ENCODE assay signal across 1 cellular context in the genomic region with DNA sequence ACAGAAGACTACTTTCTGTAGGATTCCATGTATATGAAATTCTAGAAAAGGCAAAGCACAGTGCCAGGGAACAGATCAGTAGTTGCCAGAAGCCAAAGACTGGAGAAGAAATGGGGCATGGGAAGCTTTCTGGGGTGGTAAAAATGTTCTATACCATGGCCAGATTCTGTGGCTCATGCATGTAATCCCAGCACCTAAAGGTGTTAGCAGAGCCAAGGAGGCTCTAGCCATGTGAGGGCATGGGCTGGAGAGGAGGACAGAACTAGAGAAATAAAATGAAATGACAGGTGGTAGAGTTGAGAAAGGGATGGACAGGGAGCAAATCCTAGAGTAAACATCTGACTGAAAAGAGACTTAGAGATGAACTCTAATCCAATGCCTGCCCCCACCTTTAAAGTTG.
TF ChIP-seq lines count a peak whose summit lies in the region.

No MANE protein-coding gene starts in this region.

TF ChIP-seq in GM23338, 12 proteins besides CTCF, POLR2A, EP300 and RAD21 (continued from another document):
- TF ChIP-seq STAT1 (IDR thresholded peaks at IDR 0.05; ENCODE audit: unreplicated experiment) (no peak), JUNB (IDR thresholded peaks at IDR 0.05; ENCODE audit: unreplicated experiment) (no peak), ZNF114 (CRISPR knock-in tag; IDR thresholded peaks at IDR 0.05) (no peak), EZH2phosphoT487 (IDR thresholded peaks at IDR 0.05; ENCODE audit: unreplicated experiment) (no peak), EZH2 (IDR thresholded peaks at IDR 0.05; ENCODE audit: low read depth, unreplicated experiment) (no peak), NANOG (IDR thresholded peaks at IDR 0.05; ENCODE audit: borderline replicate concordance) (no peak), ZNF331 (CRISPR knock-in tag; IDR thresholded peaks at IDR 0.05; ENCODE audit: low read depth) (no peak)
- TF ChIP-seq, protein P1, sequence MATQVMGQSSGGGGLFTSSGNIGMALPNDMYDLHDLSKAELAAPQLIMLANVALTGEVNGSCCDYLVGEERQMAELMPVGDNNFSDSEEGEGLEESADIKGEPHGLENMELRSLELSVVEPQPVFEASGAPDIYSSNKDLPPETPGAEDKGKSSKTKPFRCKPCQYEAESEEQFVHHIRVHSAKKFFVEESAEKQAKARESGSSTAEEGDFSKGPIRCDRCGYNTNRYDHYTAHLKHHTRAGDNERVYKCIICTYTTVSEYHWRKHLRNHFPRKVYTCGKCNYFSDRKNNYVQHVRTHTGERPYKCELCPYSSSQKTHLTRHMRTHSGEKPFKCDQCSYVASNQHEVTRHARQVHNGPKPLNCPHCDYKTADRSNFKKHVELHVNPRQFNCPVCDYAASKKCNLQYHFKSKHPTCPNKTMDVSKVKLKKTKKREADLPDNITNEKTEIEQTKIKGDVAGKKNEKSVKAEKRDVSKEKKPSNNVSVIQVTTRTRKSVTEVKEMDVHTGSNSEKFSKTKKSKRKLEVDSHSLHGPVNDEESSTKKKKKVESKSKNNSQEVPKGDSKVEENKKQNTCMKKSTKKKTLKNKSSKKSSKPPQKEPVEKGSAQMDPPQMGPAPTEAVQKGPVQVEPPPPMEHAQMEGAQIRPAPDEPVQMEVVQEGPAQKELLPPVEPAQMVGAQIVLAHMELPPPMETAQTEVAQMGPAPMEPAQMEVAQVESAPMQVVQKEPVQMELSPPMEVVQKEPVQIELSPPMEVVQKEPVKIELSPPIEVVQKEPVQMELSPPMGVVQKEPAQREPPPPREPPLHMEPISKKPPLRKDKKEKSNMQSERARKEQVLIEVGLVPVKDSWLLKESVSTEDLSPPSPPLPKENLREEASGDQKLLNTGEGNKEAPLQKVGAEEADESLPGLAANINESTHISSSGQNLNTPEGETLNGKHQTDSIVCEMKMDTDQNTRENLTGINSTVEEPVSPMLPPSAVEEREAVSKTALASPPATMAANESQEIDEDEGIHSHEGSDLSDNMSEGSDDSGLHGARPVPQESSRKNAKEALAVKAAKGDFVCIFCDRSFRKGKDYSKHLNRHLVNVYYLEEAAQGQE (IDR thresholded peaks at IDR 0.05; ENCODE audit: unreplicated experiment), result no peak
- TF ChIP-seq, protein P2, sequence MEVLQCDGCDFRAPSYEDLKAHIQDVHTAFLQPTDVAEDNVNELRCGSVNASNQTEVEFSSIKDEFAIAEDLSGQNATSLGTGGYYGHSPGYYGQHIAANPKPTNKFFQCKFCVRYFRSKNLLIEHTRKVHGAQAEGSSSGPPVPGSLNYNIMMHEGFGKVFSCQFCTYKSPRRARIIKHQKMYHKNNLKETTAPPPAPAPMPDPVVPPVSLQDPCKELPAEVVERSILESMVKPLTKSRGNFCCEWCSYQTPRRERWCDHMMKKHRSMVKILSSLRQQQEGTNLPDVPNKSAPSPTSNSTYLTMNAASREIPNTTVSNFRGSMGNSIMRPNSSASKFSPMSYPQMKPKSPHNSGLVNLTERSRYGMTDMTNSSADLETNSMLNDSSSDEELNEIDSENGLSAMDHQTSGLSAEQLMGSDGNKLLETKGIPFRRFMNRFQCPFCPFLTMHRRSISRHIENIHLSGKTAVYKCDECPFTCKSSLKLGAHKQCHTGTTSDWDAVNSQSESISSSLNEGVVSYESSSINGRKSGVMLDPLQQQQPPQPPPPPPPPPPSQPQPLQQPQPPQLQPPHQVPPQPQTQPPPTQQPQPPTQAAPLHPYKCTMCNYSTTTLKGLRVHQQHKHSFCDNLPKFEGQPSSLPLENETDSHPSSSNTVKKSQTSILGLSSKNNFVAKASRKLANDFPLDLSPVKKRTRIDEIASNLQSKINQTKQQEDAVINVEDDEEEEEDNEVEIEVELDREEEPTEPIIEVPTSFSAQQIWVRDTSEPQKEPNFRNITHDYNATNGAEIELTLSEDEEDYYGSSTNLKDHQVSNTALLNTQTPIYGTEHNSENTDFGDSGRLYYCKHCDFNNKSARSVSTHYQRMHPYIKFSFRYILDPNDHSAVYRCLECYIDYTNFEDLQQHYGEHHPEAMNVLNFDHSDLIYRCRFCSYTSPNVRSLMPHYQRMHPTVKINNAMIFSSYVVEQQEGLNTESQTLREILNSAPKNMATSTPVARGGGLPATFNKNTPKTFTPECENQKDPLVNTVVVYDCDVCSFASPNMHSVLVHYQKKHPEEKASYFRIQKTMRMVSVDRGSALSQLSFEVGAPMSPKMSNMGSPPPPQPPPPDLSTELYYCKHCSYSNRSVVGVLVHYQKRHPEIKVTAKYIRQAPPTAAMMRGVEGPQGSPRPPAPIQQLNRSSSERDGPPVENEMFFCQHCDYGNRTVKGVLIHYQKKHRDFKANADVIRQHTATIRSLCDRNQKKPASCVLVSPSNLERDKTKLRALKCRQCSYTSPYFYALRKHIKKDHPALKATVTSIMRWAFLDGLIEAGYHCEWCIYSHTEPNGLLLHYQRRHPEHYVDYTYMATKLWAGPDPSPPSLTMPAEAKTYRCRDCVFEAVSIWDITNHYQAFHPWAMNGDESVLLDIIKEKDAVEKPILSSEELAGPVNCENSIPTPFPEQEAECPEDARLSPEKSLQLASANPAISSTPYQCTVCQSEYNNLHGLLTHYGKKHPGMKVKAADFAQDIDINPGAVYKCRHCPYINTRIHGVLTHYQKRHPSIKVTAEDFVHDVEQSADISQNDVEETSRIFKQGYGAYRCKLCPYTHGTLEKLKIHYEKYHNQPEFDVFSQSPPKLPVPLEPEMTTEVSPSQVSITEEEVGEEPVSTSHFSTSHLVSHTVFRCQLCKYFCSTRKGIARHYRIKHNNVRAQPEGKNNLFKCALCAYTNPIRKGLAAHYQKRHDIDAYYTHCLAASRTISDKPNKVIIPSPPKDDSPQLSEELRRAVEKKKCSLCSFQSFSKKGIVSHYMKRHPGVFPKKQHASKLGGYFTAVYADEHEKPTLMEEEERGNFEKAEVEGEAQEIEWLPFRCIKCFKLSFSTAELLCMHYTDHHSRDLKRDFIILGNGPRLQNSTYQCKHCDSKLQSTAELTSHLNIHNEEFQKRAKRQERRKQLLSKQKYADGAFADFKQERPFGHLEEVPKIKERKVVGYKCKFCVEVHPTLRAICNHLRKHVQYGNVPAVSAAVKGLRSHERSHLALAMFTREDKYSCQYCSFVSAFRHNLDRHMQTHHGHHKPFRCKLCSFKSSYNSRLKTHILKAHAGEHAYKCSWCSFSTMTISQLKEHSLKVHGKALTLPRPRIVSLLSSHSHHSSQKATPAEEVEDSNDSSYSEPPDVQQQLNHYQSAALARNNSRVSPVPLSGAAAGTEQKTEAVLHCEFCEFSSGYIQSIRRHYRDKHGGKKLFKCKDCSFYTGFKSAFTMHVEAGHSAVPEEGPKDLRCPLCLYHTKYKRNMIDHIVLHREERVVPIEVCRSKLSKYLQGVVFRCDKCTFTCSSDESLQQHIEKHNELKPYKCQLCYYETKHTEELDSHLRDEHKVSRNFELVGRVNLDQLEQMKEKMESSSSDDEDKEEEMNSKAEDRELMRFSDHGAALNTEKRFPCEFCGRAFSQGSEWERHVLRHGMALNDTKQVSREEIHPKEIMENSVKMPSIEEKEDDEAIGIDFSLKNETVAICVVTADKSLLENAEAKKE (CRISPR knock-in tag; IDR thresholded peaks at IDR 0.05), result no peak
